Comparison of ENCODE assay signal across 8 cellular contexts in the genomic region with DNA sequence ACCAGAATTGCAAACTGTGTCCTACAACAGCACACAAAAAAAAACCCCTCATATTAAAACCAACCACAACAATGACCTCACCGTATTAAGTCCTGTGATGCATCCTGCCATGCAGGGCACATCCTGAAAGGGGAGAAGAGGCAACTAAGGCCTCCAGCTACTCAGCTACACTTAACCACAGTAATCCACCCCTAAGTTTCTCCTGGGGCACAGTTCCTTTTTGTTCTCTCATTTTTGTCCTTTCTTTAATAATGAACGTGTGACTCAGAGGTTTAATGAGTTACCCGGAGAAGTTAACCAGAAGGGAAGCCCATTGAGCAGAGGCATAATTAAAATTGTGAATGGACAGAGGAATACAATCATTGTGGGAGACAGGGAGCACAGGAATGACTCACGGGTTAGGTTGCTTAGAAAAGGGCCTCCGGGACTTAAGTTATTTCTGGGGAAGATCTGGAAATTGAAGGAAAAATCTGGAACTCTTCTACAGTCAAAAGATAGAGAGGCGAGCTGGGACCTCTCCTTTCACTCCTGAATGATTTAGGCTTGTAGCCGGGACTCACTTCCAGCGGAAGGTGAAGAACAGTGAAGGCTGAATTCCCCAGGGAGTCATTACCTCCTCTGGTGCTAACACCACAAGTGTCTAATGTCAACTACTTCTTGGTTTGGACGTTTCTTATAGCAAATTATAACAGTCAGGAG. TPM values are rescaled to one million over a fixed set of nuclear protein-coding genes. Genes with fewer than 3 reads are reported as not detected.
DNase-seq lines count a peak whose midpoint lies in the region; ATAC-seq and TF ChIP-seq lines count a peak whose summit lies in the region.

No MANE protein-coding gene starts in this region.

- no peak overlapping the region for H3K4ac ChIP-seq in IMR-90 (ENCODE audit: low read depth, low read length)

- no peak overlapping the region for H3K9ac ChIP-seq in IMR-90 (ENCODE audit: low read depth, low read length)

- no peak overlapping the region for H3K18ac ChIP-seq in IMR-90 (ENCODE audit: low read depth, low read length)

- no peak for TF ChIP-seq EP300 in tibial nerve (IDR thresholded peaks at IDR 0.05)

- H3K4me2 ChIP-seq in IMR-90 (ENCODE audit: low read depth, low read length) = 0 out of 2 replicates have a peak overlapping the region, but pooled peaks have one; percentile 0

- no peak overlapping the region for H2AK5ac ChIP-seq in IMR-90 (ENCODE audit: low read depth, low read length)

- H3K56ac ChIP-seq in IMR-90 (ENCODE audit: extremely low read depth, insufficient read depth, low read length) = no peak overlapping the region

- H3K4me3 ChIP-seq in BJ (ENCODE audit: low read depth, low read length) = no peak overlapping the region
- no peak overlapping the region for H3K4me3 ChIP-seq in IMR-90 (ENCODE audit: insufficient read depth, low read depth, low read length)
- H3K4me3 ChIP-seq in CD4-positive, alpha-beta memory T cell (ENCODE audit: low read length in 2 of 2) = no peak overlapping the region
- no peak overlapping the region for H3K4me3 ChIP-seq in tibial nerve

- peak overlapping the region; percentile 66 for H2AFZ ChIP-seq in IMR-90 (replicated peaks; ENCODE audit: low read length, poor library complexity)

- WGBS in IMR-90 (ENCODE audit: extremely low coverage in 2 of 2, insufficient read length in 1 of 2), 2 experiments = no CpG with 5 or more reads among the region's 9 CpGs
- WGBS in tibial nerve, 2 donors = 28 to 34% methylated on average over 9 of the region's 9 CpGs

- peaks cover 9% of the 10 kb centered on the region for H3K9me1 ChIP-seq in IMR-90 (ENCODE audit: insufficient read depth, low read length)

- H3K9me3 ChIP-seq in IMR-90 (ENCODE audit: control insufficient read depth, insufficient read depth, low read length) (no peaks in the 10 kb centered on the region), tibial nerve (no peaks in the 10 kb centered on the region)
- H3K9me3 ChIP-seq in CD4-positive, alpha-beta memory T cell (ENCODE audit: control insufficient read depth in 1 of 2, low read length in 2 of 2) = no peaks in the 10 kb centered on the region

- ATAC-seq in GM19463 (IDR thresholded peaks at IDR 0.05; ENCODE audit: unreplicated experiment) = peak; percentile 77
- peak; percentile 88 for ATAC-seq in IMR-90 (ENCODE audit: low read depth)

- H4K91ac ChIP-seq in IMR-90 (ENCODE audit: insufficient read depth, low read depth, low read length) = no peak overlapping the region

- intact Hi-C loops in IMR-90 (cut with micrococcal nuclease) = no loop called here
- intact Hi-C loops in CD4-positive, alpha-beta memory T cell (cut with micrococcal nuclease) = no loop called here

- peak overlapping the region in 1 of 2 experiments; percentile 55; a peak in 1 of 4 replicates for H4K8ac ChIP-seq in IMR-90 (ENCODE audit: low read depth in 2 of 2, low read length in 2 of 2)

- peak overlapping the region; percentile 55; the same call in 1 of the 2 replicates for H2BK120ac ChIP-seq in IMR-90 (ENCODE audit: low read depth, low read length)

- peaks cover 4 to 5% of the 10 kb centered on the region in 2 experiments; a peak in 2 of 4 replicates for H3K79me1 ChIP-seq in IMR-90 (ENCODE audit: low read depth in 1 of 2, low read length in 2 of 2)

- H3K4me3 Mint-ChIP-seq in nephron progenitor cell (no peak overlapping the region), progenitor cell of endocrine pancreas (ENCODE audit: low read depth) (no peak overlapping the region)
- H3K4me3 Mint-ChIP-seq in CD4-positive, alpha-beta memory T cell = no peak overlapping the region

- CTCF ChIA-PET in BJ (lab: Yijun Ruan, JAX) = no interaction called here
- CTCF ChIA-PET in IMR-90 (lab: Yijun Ruan, JAX) = no interaction called here
- CTCF ChIA-PET in CD4-positive, alpha-beta memory T cell (lab: Charles Lee; ENCODE audit: partially characterized antibody) = no interaction called here

- peaks cover 9% of the 10 kb centered on the region for H3K27me3 Mint-ChIP-seq in nephron progenitor cell (ENCODE audit: low read depth, poor library complexity)
- H3K27me3 Mint-ChIP-seq in progenitor cell of endocrine pancreas = peaks cover 3% of the 10 kb centered on the region
- H3K27me3 Mint-ChIP-seq in CD4-positive, alpha-beta memory T cell = no peaks in the 10 kb centered on the region

- no peaks in the 10 kb centered on the region for H3K9me3 Mint-ChIP-seq in nephron progenitor cell
- no peaks in the 10 kb centered on the region for H3K9me3 Mint-ChIP-seq in progenitor cell of endocrine pancreas (ENCODE audit: low read depth)
- peaks cover 0 to 14% (median 9%) of the 10 kb centered on the region in 8 donors for H3K9me3 Mint-ChIP-seq in CD4-positive, alpha-beta memory T cell

- H3K4me1 ChIP-seq in IMR-90 (ENCODE audit: control insufficient read depth, insufficient read depth, low read length) = peaks cover 8% of the 10 kb centered on the region
- peaks cover 8% of the 10 kb centered on the region for H3K4me1 ChIP-seq in CD4-positive, alpha-beta memory T cell (ENCODE audit: insufficient read depth, low read length)
- H3K4me1 ChIP-seq in tibial nerve = peaks cover 0 to 32% (median 15%) of the 10 kb centered on the region in 4 donors

- no peak overlapping the region for H3K23ac ChIP-seq in IMR-90 (ENCODE audit: low read depth, low read length)

- no peak overlapping the region; the same call in 2 of the 3 replicates for H2BK15ac ChIP-seq in IMR-90 (ENCODE audit: low read depth, low read length)

- H2BK5ac ChIP-seq in IMR-90 (ENCODE audit: low read depth, low read length, poor library complexity, severe bottlenecking) = peak overlapping the region; percentile 36

- H3K36me3 ChIP-seq in BJ (ENCODE audit: control insufficient read depth, insufficient read depth, low read length) (no peaks in the 10 kb centered on the region), IMR-90 (ENCODE audit: control insufficient read depth, insufficient read depth, low read length) (no peaks in the 10 kb centered on the region), tibial nerve (no peaks in the 10 kb centered on the region)
- no peaks in the 10 kb centered on the region for H3K36me3 ChIP-seq in CD4-positive, alpha-beta memory T cell (ENCODE audit: insufficient read depth, low read length)

- POLR2A ChIA-PET in BJ (lab: Charles Lee) (no interaction called here), IMR-90 (lab: Charles Lee; ENCODE audit: unreplicated experiment) (no interaction called here)
- POLR2A ChIA-PET in CD4-positive, alpha-beta memory T cell (lab: Charles Lee; ENCODE audit: partially characterized antibody) = interaction anchor here (1.0 kb wide), 1 partner anchor 79 kb away, joined by 3 read pairs; no protein-coding TSS in a partner anchor

- H3K27me3 ChIP-seq in BJ (ENCODE audit: control insufficient read depth, insufficient read depth, low read length) = no peaks in the 10 kb centered on the region
- H3K27me3 ChIP-seq in IMR-90 (ENCODE audit: control insufficient read depth, insufficient read depth, low read length) = no peaks in the 10 kb centered on the region
- no peaks in the 10 kb centered on the region for H3K27me3 ChIP-seq in CD4-positive, alpha-beta memory T cell (ENCODE audit: insufficient read depth, low read length)
- no peaks in the 10 kb centered on the region for H3K27me3 ChIP-seq in tibial nerve

- H2BK20ac ChIP-seq in IMR-90 (ENCODE audit: low read depth, low read length) = peak overlapping the region; percentile 60; the same call in 1 of the 2 replicates

- H4K5ac ChIP-seq in IMR-90 (ENCODE audit: low read depth, low read length) = no peak overlapping the region

- no TSS peak for BruUV-seq in IMR-90 (replicated peaks; lab: Mats Ljungman, UMichigan)

- peak overlapping the region; percentile 25; the same call in 1 of the 2 replicates for H3K14ac ChIP-seq in IMR-90 (replicated peaks; ENCODE audit: low read depth, low read length)

- in situ Hi-C loops in IMR-90 (cut with MboI; ENCODE audit: low sequenced_read_pairs) = no loop called here

- no peak for TF ChIP-seq POLR2A in IMR-90 (IDR thresholded peaks at IDR 0.05; ENCODE audit: low read depth, low read length)
- no peak for TF ChIP-seq POLR2A in tibial nerve (IDR thresholded peaks at IDR 0.05)

- TF ChIP-seq CTCF in BJ (IDR thresholded peaks at IDR 0.05; ENCODE audit: insufficient read depth, low read depth, low read length) (no peak), IMR-90 (conservative IDR thresholded peaks at IDR 0.05; ENCODE audit: low read depth, low read length) (no peak), nephron progenitor cell (IDR thresholded peaks at IDR 0.05) (no peak), progenitor cell of endocrine pancreas (IDR thresholded peaks at IDR 0.05; ENCODE audit: unreplicated experiment) (no peak), tibial nerve (IDR thresholded peaks at IDR 0.05) (no peak)

- H3K27ac Mint-ChIP-seq in nephron progenitor cell = peak overlapping the region; percentile 41
- H3K27ac Mint-ChIP-seq in progenitor cell of endocrine pancreas = no peak overlapping the region
- peak overlapping the region in 1 of 7 donors; percentile 19 for H3K27ac Mint-ChIP-seq in CD4-positive, alpha-beta memory T cell

- H3K27ac ChIP-seq in IMR-90 (ENCODE audit: insufficient read depth, low read length) (no peak overlapping the region), tibial nerve (peak overlapping the region in 2 of 4 donors; percentile 32 to 70)
- H3K27ac ChIP-seq in CD4-positive, alpha-beta memory T cell (ENCODE audit: low read depth, low read length) = no peak overlapping the region

- no peaks in the 10 kb centered on the region for H4K20me1 ChIP-seq in IMR-90 (ENCODE audit: insufficient read depth, low read length)

- no peaks in the 10 kb centered on the region for H3K36me3 Mint-ChIP-seq in nephron progenitor cell (ENCODE audit: low read depth)
- H3K36me3 Mint-ChIP-seq in progenitor cell of endocrine pancreas (ENCODE audit: insufficient read depth) = no peaks in the 10 kb centered on the region
- peaks cover 0 to 13% of the 10 kb centered on the region in 2 donors for H3K36me3 Mint-ChIP-seq in CD4-positive, alpha-beta memory T cell

- no peak overlapping the region for H2AK9ac ChIP-seq in IMR-90 (replicated peaks; ENCODE audit: low read depth, low read length, poor library complexity)

- dilution Hi-C loops in IMR-90 (cut with HindIII; ENCODE audit: low sequenced_read_pairs, unreplicated experiment) = no loop called here

- H3K4me1 Mint-ChIP-seq in nephron progenitor cell = peaks cover 14% of the 10 kb centered on the region
- H3K4me1 Mint-ChIP-seq in progenitor cell of endocrine pancreas (ENCODE audit: low read depth) = peaks cover 7% of the 10 kb centered on the region
- H3K4me1 Mint-ChIP-seq in CD4-positive, alpha-beta memory T cell = peaks cover 7 to 27% (median 21%) of the 10 kb centered on the region in 4 donors

- DNase-seq in BJ (ENCODE audit: low read depth) = peak; percentile 90
- peak; percentile 86 for DNase-seq in IMR-90
- peak; percentile 69 for DNase-seq in amniotic stem cell (lab: John Stamatoyannopoulos, UW)
- no peak for DNase-seq in nephron progenitor cell
- DNase-seq in progenitor cell of endocrine pancreas (ENCODE audit: low spot score, unreplicated experiment) = no peak
- no peak for DNase-seq in CD4-positive, alpha-beta memory T cell
- no peak for DNase-seq in tibial nerve (ENCODE audit: low spot score in 2 of 2)

- no peak for TF ChIP-seq RAD21 in IMR-90 (IDR thresholded peaks at IDR 0.05; ENCODE audit: low read length)

RNA-seq across cellular contexts. Expression of a gene that starts 36.9 kb away (rescaled TPM):
- polyA plus RNA-seq in BJ (2011; rRNA removed) (3.7 and 4.0 TPM in 2 replicates), IMR-90 (2012; rRNA removed) (3.6 and 4.0 TPM in 2 replicates)
- 2.3 and 3.4 TPM in 2 replicates for polyA minus RNA-seq in BJ (2011; rRNA and poly(A)+ RNA removed)
- total RNA-seq in IMR-90 (2012; rRNA removed) (1.1 and 1.4 TPM in 2 replicates), progenitor cell of endocrine pancreas (1.1 and 1.6 TPM in 2 replicates), tibial nerve (1 to 10 TPM; 4.2 to 6.5 (median 4.7) TPM)
- 2.5 and 2.7 TPM in 2 replicates for polyA plus RNA-seq in IMR-90 (2012; cell fraction: cytosol; rRNA removed)
- polyA plus RNA-seq in IMR-90 (2012; cell fraction: nucleus; rRNA removed; ENCODE audit: low replicate concordance) = 2.1 and 3.1 TPM in 2 replicates
- 10 to 100 TPM; 10.5 to 11.1 TPM for total RNA-seq in CD4-positive, alpha-beta memory T cell
- polyA plus RNA-seq in CD4-positive, alpha-beta memory T cell = 10 to 100 TPM in 1 of 2 donors, 1 to 10 TPM in 1; 8.2 to 12.8 TPM

Comparison
In these comparisons a context has a peak if more than half of its experiments do, and no peak if none do; other contexts are left out.
1. DNase-seq: peak in BJ (single experiment), IMR-90 (single experiment) and amniotic stem cell (single experiment); none in nephron progenitor cell (single experiment), progenitor cell of endocrine pancreas (single experiment), CD4-positive, alpha-beta memory T cell (0 of 5) and tibial nerve (0 of 2).